8 cellular contexts compared by ENCODE assay signal in genomic region chr22:30287626-30288413, GRCh38. TPM values are rescaled to one million over a fixed set of nuclear protein-coding genes. Genes with fewer than 3 reads are reported as not detected.
DNase-seq lines count a peak whose midpoint lies in the region; ATAC-seq and TF ChIP-seq lines count a peak whose summit lies in the region.

No MANE protein-coding gene starts in this region.

- H3K27me3 ChIP-seq in heart right ventricle: no peaks in the 10 kb centered on the region
- no peaks in the 10 kb centered on the region for H3K27me3 ChIP-seq in tibial artery

- H3K4me1 ChIP-seq in heart right ventricle (peaks cover 17 to 51% (median 39%) of the 10 kb centered on the region in 9 donors), tibial artery (peaks cover 17 to 52% (median 31%) of the 10 kb centered on the region in 4 donors)

- H3K4me3 ChIP-seq in LNCaP clone FGC (ENCODE audit: low read depth, low read length): peak overlapping the region; percentile 78; the same call in 1 of the 2 replicates
- H3K4me3 ChIP-seq in heart right ventricle: peak overlapping the region in 9 of 10 donors; percentile 56 to 99 (median 94)
- peak overlapping the region; percentile 76 to 99 for H3K4me3 ChIP-seq in tibial artery

- 12 to 19% methylated on average over 5 of the region's 5 CpGs for WGBS in heart right ventricle, 2 donors

- H3K36me3 ChIP-seq in heart right ventricle (peaks cover 0 to 44% (median 16%) of the 10 kb centered on the region in 9 donors), tibial artery (peaks cover 18 to 55% (median 48%) of the 10 kb centered on the region in 3 donors)

- peak; percentile 55 for TF ChIP-seq CTCF in LNCaP clone FGC (IDR thresholded peaks at IDR 0.05; ENCODE audit: control insufficient read depth, extremely low read depth, insufficient read depth)
- TF ChIP-seq CTCF in heart right ventricle (IDR thresholded peaks at IDR 0.05): peak; percentile 69 to 85 (median 76)
- TF ChIP-seq CTCF in tibial artery (IDR thresholded peaks at IDR 0.05): peak; percentile 82 to 85

- H3K9me3 ChIP-seq in heart right ventricle (no peaks in the 10 kb centered on the region), tibial artery (no peaks in the 10 kb centered on the region)

- intact Hi-C loops in heart right ventricle (cut with DNase I): loop anchor here (1.0 to 10.0 kb wide), 11 partner anchors 25 to 101 kb away; partner anchors contain the start of genes RNF215 (in 8 of the 10), TBC1D10A (in 5 of the 10), SF3A1 (in 4 of the 10) and CCDC157 (in 3 of the 10)
- intact Hi-C loops in tibial artery (cut with DNase I; ENCODE audit: low total_unique reads): loop anchor here (1.0 to 2.0 kb wide), 3 partner anchors 39 to 99 kb away; partner anchors contain the start of genes CCDC157, RNF215, SF3A1 and TBC1D10A

- H3K27ac ChIP-seq in heart right ventricle (peak overlapping the region; percentile 72 to 98 (median 93)), tibial artery (peak overlapping the region; percentile 89 to 99)

- peak; percentile 98 for DNase-seq in ELF-1 (ENCODE audit: low read depth, low spot score)
- DNase-seq in LNCaP clone FGC (ENCODE audit: low read depth): peak; percentile 58
- DNase-seq in T-helper 1 cell: peak; percentile 65 to 89 (median 81)
- DNase-seq in amniotic stem cell (lab: John Stamatoyannopoulos, UW): peak; percentile 71
- DNase-seq in heart right ventricle: peak; percentile 82 to 88
- peak; percentile 87 for DNase-seq in pons (ENCODE audit: low spot score)
- DNase-seq in tibial artery: peak; percentile 89 to 96

- peak; percentile 59 to 70 (median 66) for ATAC-seq in heart right ventricle
- ATAC-seq in HG02981 (IDR thresholded peaks at IDR 0.05; ENCODE audit: unreplicated experiment): no peak

RNA-seq across cellular contexts. Expression of gene CASTOR1, which starts 1.5 kb away (rescaled TPM):
- total RNA-seq in heart right ventricle: 1 to 10 TPM; 2.8 to 7.9 (median 5.4) TPM
- polyA plus RNA-seq in heart right ventricle: 10 to 100 TPM; 13.9 to 14.7 TPM

RNA-seq across cellular contexts. Expression of gene OSM, which starts 21.2 kb away (rescaled TPM):
- 1 to 10 TPM in 1 of 10 donors, under 1 TPM in 7, not detected in 2; 0.20 to 2.8 (median 0.44) TPM for total RNA-seq in heart right ventricle
- under 1 TPM in 1 of 2 donors, not detected in 1; 0.22 TPM for polyA plus RNA-seq in heart right ventricle

RNA-seq across cellular contexts. Expression of gene TBC1D10A, which starts 38.9 kb away (rescaled TPM):
- total RNA-seq in heart right ventricle: 1 to 10 TPM; 3.2 to 7.5 (median 5.6) TPM
- 1 to 10 TPM; 6.9 to 9.5 TPM for polyA plus RNA-seq in heart right ventricle

RNA-seq across cellular contexts. Expression of gene LIF, which starts 41.3 kb away (rescaled TPM):
- 1 to 10 TPM in 3 of 10 donors, under 1 TPM in 7; 0.17 to 8.8 (median 0.55) TPM for total RNA-seq in heart right ventricle
- polyA plus RNA-seq in heart right ventricle: under 1 TPM; 0.45 to 0.51 TPM
